8 cellular contexts compared by ENCODE assay signal in the genomic region with DNA sequence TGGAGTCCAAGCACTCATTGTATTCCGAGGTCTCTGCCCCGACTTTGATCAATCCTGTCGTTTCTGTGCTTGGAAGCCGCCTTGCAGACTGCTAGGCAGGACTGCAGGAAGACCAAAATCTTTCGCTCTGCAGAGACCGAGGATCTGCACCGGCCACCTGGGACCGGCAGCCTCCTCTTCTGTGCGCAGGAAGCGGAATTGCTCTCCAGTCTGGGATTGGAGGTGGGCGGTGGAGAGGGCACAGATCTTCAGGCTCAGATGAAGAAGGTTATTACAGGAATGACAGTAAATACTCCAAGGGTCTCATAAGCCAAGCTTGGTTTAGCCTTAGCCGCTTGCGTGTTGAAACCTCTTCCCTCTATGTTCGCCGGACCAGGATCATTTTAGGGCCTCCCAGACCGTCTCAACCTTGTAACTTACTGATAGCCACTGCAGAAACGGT. TPM values are rescaled to one million over a fixed set of nuclear protein-coding genes. Genes with fewer than 3 reads are reported as not detected.
DNase-seq lines count a peak whose midpoint lies in the region; ATAC-seq, FAIRE-seq and TF ChIP-seq lines count a peak whose summit lies in the region.

No MANE protein-coding gene starts in this region.

- CTCF ChIA-PET in activated CD8-positive, alpha-beta memory T cell treated with anti-CD3 and anti-CD28 coated beads, Interleukin-2, amount 10 ng/mL, durations not matched to agents 7 days and 5 days (lab: Charles Lee) = interaction anchor here (1.0 to 1.4 kb wide), 3 partner anchors 15 to 29 kb away, joined by 3 to 6 read pairs (median 3); partner anchors contain the start of gene TAF1A

- no peaks in the 10 kb centered on the region for H3K9me3 Mint-ChIP-seq in activated CD8-positive, alpha-beta memory T cell treated with anti-CD3 and anti-CD28 coated beads, Interleukin-2, amount 10 ng/mL, durations not matched to agents 7 days and 5 days (ENCODE audit: low read depth)
- no peaks in the 10 kb centered on the region for H3K9me3 Mint-ChIP-seq in nephron

- no peak for FAIRE-seq in D721Med (lab: Jason Lieb, UNC)

- ATAC-seq in activated CD8-positive, alpha-beta memory T cell treated with anti-CD3 and anti-CD28 coated beads, Interleukin-2, amount 10 ng/mL, durations not matched to agents 7 days and 5 days = no peak
- ATAC-seq in HG03025 (IDR thresholded peaks at IDR 0.05; ENCODE audit: low FRiP score, unreplicated experiment) (no peak), HG03354 (IDR thresholded peaks at IDR 0.05; ENCODE audit: poor library complexity, severe bottlenecking, unreplicated experiment) (no peak)

- H3K27me3 Mint-ChIP-seq in activated CD8-positive, alpha-beta memory T cell treated with anti-CD3 and anti-CD28 coated beads, Interleukin-2, amount 10 ng/mL, durations not matched to agents 7 days and 5 days = peaks cover 16% of the 10 kb centered on the region
- H3K27me3 Mint-ChIP-seq in nephron (ENCODE audit: low read depth) = peaks cover 14% of the 10 kb centered on the region

- peaks cover 35% of the 10 kb centered on the region for H3K4me1 Mint-ChIP-seq in activated CD8-positive, alpha-beta memory T cell treated with anti-CD3 and anti-CD28 coated beads, Interleukin-2, amount 10 ng/mL, durations not matched to agents 7 days and 5 days
- H3K4me1 Mint-ChIP-seq in nephron = peaks cover 33% of the 10 kb centered on the region

- DNase-seq in ELF-1 (ENCODE audit: low read depth, low spot score) (peak; percentile 58), Kasumi-1 (lab: John Stamatoyannopoulos, UW) (peak; percentile 10 to 49), fibroblast of pulmonary artery (ENCODE audit: low read depth) (peak; percentile 33), D721Med (ENCODE audit: insufficient read length, low spot score) (no peak)
- DNase-seq in activated CD8-positive, alpha-beta memory T cell treated with anti-CD3 and anti-CD28 coated beads, Interleukin-2, amount 10 ng/mL, durations not matched to agents 7 days and 5 days = no peak

- H3K36me3 Mint-ChIP-seq in activated CD8-positive, alpha-beta memory T cell treated with anti-CD3 and anti-CD28 coated beads, Interleukin-2, amount 10 ng/mL, durations not matched to agents 7 days and 5 days = peaks cover 11% of the 10 kb centered on the region
- peaks cover 12% of the 10 kb centered on the region for H3K36me3 Mint-ChIP-seq in nephron (ENCODE audit: low read depth)

- peak overlapping the region; percentile 58 for H3K27ac Mint-ChIP-seq in activated CD8-positive, alpha-beta memory T cell treated with anti-CD3 and anti-CD28 coated beads, Interleukin-2, amount 10 ng/mL, durations not matched to agents 7 days and 5 days
- H3K27ac Mint-ChIP-seq in nephron = peak overlapping the region; percentile 48 to 81 (median 66)

- H3K4me3 ChIP-seq in fibroblast of pulmonary artery (replicated peaks; ENCODE audit: low read depth, low read length) = peak overlapping the region; percentile 74

- TF ChIP-seq CTCF in fibroblast of pulmonary artery (IDR thresholded peaks at IDR 0.05; ENCODE audit: low read length, missing control alignments) = no peak
- TF ChIP-seq CTCF in nephron (IDR thresholded peaks at IDR 0.05; ENCODE audit: unreplicated experiment in 3 of 3) = no peak
- TF ChIP-seq CTCF in D721Med (IDR thresholded peaks at IDR 0.05; ENCODE audit: insufficient read depth, missing control alignments) = no peak

- H3K4me3 Mint-ChIP-seq in activated CD8-positive, alpha-beta memory T cell treated with anti-CD3 and anti-CD28 coated beads, Interleukin-2, amount 10 ng/mL, durations not matched to agents 7 days and 5 days = peak overlapping the region; percentile 75
- H3K4me3 Mint-ChIP-seq in nephron = peak overlapping the region; percentile 90 to 92 (median 92)

RNA-seq across cellular contexts. Expression of gene MIA3, which starts 1.0 kb away (rescaled TPM):
- 10 to 100 TPM; 50.0 to 51.8 TPM for total RNA-seq in activated CD8-positive, alpha-beta memory T cell treated with anti-CD3 and anti-CD28 coated beads, Interleukin-2, amount 10 ng/mL, durations not matched to agents 7 days and 5 days

RNA-seq across cellular contexts. Expression of gene TAF1A, which starts 29.2 kb away (rescaled TPM):
- 10 to 100 TPM; 10.5 to 11.8 TPM for total RNA-seq in activated CD8-positive, alpha-beta memory T cell treated with anti-CD3 and anti-CD28 coated beads, Interleukin-2, amount 10 ng/mL, durations not matched to agents 7 days and 5 days

Comparison
In these comparisons a context has a peak if more than half of its experiments do, and no peak if none do; other contexts are left out.
1. DNase-seq: peak in ELF-1 (single experiment), Kasumi-1 (2 of 2) and fibroblast of pulmonary artery (single experiment); none in activated CD8-positive, alpha-beta memory T cell treated with anti-CD3 and anti-CD28 coated beads, Interleukin-2, amount 10 ng/mL, durations not matched to agents 7 days and 5 days (single experiment) and D721Med (single experiment).